Comparison of ENCODE assay signal across 1 cellular context in the genomic region with DNA sequence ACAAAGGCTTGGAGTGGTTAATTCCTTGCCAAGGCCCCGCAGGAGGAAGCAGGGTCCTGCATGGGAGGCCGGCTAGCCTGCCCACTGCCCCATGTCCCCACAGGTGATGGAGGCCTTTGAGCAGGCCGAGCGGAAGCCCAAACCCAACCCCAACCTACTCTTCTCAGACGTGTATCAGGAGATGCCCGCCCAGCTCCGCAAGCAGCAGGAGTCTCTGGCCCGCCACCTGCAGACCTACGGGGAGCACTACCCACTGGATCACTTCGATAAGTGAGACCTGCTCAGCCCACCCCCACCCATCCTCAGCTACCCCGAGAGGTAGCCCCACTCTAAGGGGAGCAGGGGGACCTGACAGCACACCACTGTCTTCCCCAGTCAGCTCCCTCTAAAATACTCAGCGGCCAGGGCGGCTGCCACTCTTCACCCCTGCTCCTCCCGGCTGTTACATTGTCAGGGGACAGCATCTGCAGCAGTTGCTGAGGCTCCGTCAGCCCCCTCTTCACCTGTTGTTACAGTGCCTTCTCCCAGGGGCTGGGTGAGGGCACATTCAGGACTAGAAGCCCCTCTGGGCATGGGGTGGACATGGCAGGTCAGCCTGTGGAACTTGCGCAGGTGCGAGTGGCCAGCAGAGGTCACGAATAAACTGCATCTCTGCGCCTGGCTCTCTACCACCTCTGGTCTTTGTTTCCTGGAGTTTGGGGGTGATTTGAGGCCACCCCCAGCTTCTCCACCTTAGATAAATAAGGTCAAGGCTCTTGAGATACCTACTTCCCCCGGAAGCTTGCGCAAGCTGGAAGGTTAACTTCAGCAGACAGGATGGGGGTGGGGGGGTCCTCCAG.
TF ChIP-seq lines count a peak whose summit lies in the region.

No MANE protein-coding gene starts in this region.

TF ChIP-seq in K562, 482 proteins besides CTCF, POLR2A, EP300 and RAD21:
- TF ChIP-seq CAMTA2 (CRISPR knock-in tag; conservative IDR thresholded peaks at IDR 0.05) (no peak), CBX1 (IDR thresholded peaks at IDR 0.05; ENCODE audit: low read depth) (no peak), ETV1 (tag; conservative IDR thresholded peaks at IDR 0.05; ENCODE audit: low read depth) (peak; percentile 32; the same call in 1 of the 2 replicates), KAT8 (IDR thresholded peaks at IDR 0.05; ENCODE audit: low read depth) (no peak), SP2 (IDR thresholded peaks at IDR 0.05; ENCODE audit: extremely low read depth, low read depth, low read length, poor library complexity, severe bottlenecking) (no peak), MYBL2 (IDR thresholded peaks at IDR 0.05; ENCODE audit: low read depth) (no peak), MYBL2 (CRISPR knock-in tag; IDR thresholded peaks at IDR 0.05; ENCODE audit: borderline replicate concordance) (no peak), TCF7L2 (IDR thresholded peaks at IDR 0.05; ENCODE audit: low read depth, low read length) (no peak), ZNF239 (CRISPR knock-in tag; IDR thresholded peaks at IDR 0.05) (no peak), RBM14 (IDR thresholded peaks at IDR 0.05; ENCODE audit: borderline replicate concordance, insufficient read depth, low read depth, low read length) (no peak), CBFA2T2 (conservative IDR thresholded peaks at IDR 0.05) (no peak), CBFB (CRISPR knock-in tag; IDR thresholded peaks at IDR 0.05) (no peak), JUNB (CRISPR knock-in tag; conservative IDR thresholded peaks at IDR 0.05) (no peak), LCOR (CRISPR knock-in tag; IDR thresholded peaks at IDR 0.05) (no peak), CEBPB (tag; IDR thresholded peaks at IDR 0.05) (peak; percentile 91), CEBPG (CRISPR knock-in tag; IDR thresholded peaks at IDR 0.05) (peak; percentile 25; the same call in 1 of the 2 replicates), CEBPG (tag; conservative IDR thresholded peaks at IDR 0.05 in 1 of 2, IDR thresholded peaks at IDR 0.05 in 1 of 2) (peak in 1 of 2 experiments; percentile 40; a peak in 2 of 4 replicates), SMARCA5 (IDR thresholded peaks at IDR 0.05) (no peak), LEF1 (IDR thresholded peaks at IDR 0.05) (no peak), GABPA (tag; conservative IDR thresholded peaks at IDR 0.05; ENCODE audit: low read depth) (peak; percentile 37; the same call in 1 of the 2 replicates), NFE2L1 (tag; IDR thresholded peaks at IDR 0.05; ENCODE audit: borderline replicate concordance, low read depth) (no peak)
- TF ChIP-seq, protein P1, sequence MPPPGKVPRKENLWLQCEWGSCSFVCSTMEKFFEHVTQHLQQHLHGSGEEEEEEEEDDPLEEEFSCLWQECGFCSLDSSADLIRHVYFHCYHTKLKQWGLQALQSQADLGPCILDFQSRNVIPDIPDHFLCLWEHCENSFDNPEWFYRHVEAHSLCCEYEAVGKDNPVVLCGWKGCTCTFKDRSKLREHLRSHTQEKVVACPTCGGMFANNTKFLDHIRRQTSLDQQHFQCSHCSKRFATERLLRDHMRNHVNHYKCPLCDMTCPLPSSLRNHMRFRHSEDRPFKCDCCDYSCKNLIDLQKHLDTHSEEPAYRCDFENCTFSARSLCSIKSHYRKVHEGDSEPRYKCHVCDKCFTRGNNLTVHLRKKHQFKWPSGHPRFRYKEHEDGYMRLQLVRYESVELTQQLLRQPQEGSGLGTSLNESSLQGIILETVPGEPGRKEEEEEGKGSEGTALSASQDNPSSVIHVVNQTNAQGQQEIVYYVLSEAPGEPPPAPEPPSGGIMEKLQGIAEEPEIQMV (tag; conservative IDR thresholded peaks at IDR 0.05; ENCODE audit: low read depth): no peak
